In genomic region chr11:118933486-118933885, GRCh38 we compare ENCODE assay signal across 17 cellular contexts. TPM values are rescaled to one million over a fixed set of nuclear protein-coding genes. Genes with fewer than 3 reads are reported as not detected.
DNase-seq lines count a peak whose midpoint lies in the region; ATAC-seq and TF ChIP-seq lines count a peak whose summit lies in the region.
"Had no signal": no experiment of that assay in that cellular context is flagged by ENCODE, and none has a peak within 500 bp of the region (broad histone marks: within the 10 kb centered on the region; RNA-seq: fewer than 3 reads in every experiment).

No MANE protein-coding gene starts in this region.

- no peak for TF ChIP-seq EP300 in ovary (IDR thresholded peaks at IDR 0.05)

- intact Hi-C loops in ovary (cut with DNase I) = loop anchor here in 2 of 4 donors (5.0 kb wide), 2 partner anchors 146 to 246 kb away; no protein-coding TSS in a partner anchor

- TF ChIP-seq CTCF in C4-2B (conservative IDR thresholded peaks at IDR 0.05) (no peak), LNCaP clone FGC (IDR thresholded peaks at IDR 0.05; ENCODE audit: control insufficient read depth, extremely low read depth, insufficient read depth) (no peak), ovary (IDR thresholded peaks at IDR 0.05) (no peak), chondrocyte (IDR thresholded peaks at IDR 0.05) (no peak)

- H3K27me3 ChIP-seq in ovary = no peaks in the 10 kb centered on the region

- H3K9me3 Mint-ChIP-seq in chondrocyte (ENCODE audit: low read depth) = no peaks in the 10 kb centered on the region

- no peaks in the 10 kb centered on the region for H3K36me3 ChIP-seq in ovary

- 1 to 7% (median 5%) methylated on average over 4 of the region's 4 CpGs for WGBS in ovary, 3 donors

- peaks cover 1% of the 10 kb centered on the region for H3K4me1 ChIP-seq in ovary (ENCODE audit: insufficient read depth)

- DNase-seq in LNCaP clone FGC (ENCODE audit: low read depth) = peak; percentile 73
- DNase-seq in ovary = peak in 4 of 5 donors; percentile 26 to 53 (median 35)
- DNase-seq in AG08396 (ENCODE audit: low spot score) = no peak
- DNase-seq in activated T-cell treated with anti-CD3 and anti-CD28 coated beads, Interleukin-2, amount 50 U/mL, for 48 hours = no peak
- DNase-seq in chondrocyte (ENCODE audit: low spot score) = no peak
- DNase-seq: activated CD4-positive, alpha-beta T cell treated with anti-CD3 and anti-CD28 coated beads, Interleukin-2, amount 50 U/mL, for 48 hours; activated gamma-delta T cell treated with Interleukin-2 at 50 U/mL for 16 hours; DND-41; GOT3; NCI-H1417; occipital lobe had no signal

- no peak overlapping the region for H3K4me3 ChIP-seq in LNCaP clone FGC (ENCODE audit: low read depth, low read length)
- no peak overlapping the region for H3K4me3 ChIP-seq in ovary

- H3K4me1 Mint-ChIP-seq in chondrocyte (ENCODE audit: low read depth) = peaks cover 17% of the 10 kb centered on the region

- H3K4me3 Mint-ChIP-seq in chondrocyte (ENCODE audit: unreplicated experiment) = no peak overlapping the region

- no peaks in the 10 kb centered on the region for H3K27me3 Mint-ChIP-seq in chondrocyte (ENCODE audit: low read depth)

- no peaks in the 10 kb centered on the region for H3K36me3 Mint-ChIP-seq in chondrocyte (ENCODE audit: low read depth)

- no peaks in the 10 kb centered on the region for H3K9me3 ChIP-seq in ovary

- H3K27ac ChIP-seq in C4-2B (peak overlapping the region; percentile 56), ovary (no peak overlapping the region)

- TF ChIP-seq POLR2A in ovary (IDR thresholded peaks at IDR 0.05) = no peak

- ATAC-seq in esophagus mucosa = peak; percentile 32
- no peak for ATAC-seq in HG02973 (IDR thresholded peaks at IDR 0.05; ENCODE audit: unreplicated experiment)

- H3K27ac Mint-ChIP-seq in chondrocyte (ENCODE audit: unreplicated experiment) = no peak overlapping the region

RNA-seq across cellular contexts. Expression of gene BCL9L, which starts 7.8 kb away (rescaled TPM):
- total RNA-seq in esophagus mucosa = 44.6 TPM
- 100 to 1,000 TPM in 1 of 7 donors, 10 to 100 TPM in 6; 12.9 to 145 (median 79.9) TPM for total RNA-seq in ovary
- 10 to 100 TPM in 1 of 2 donors, 1 to 10 TPM in 1; 5.5 to 31.2 TPM for polyA plus RNA-seq in ovary
- 131 to 145 TPM (median 138 TPM) in 3 replicates for total RNA-seq in chondrocyte

RNA-seq across cellular contexts. Expression of gene UPK2, which starts 22.6 kb away (rescaled TPM):
- 0.32 TPM for total RNA-seq in esophagus mucosa
- total RNA-seq in ovary = not detected
- under 1 TPM in 1 of 2 donors, not detected in 1; 0.13 TPM for polyA plus RNA-seq in ovary
- 0.22 to 0.63 TPM (median 0.38 TPM) in 3 replicates for total RNA-seq in chondrocyte
- total RNA-seq: liver; NCI-H460; occipital lobe; T-helper 2 cell treated with Interferon-gamma antibody and Interleukin-4, amounts not matched to agents 100 ng/mL and 5 ng/mL, for 36 hours had no signal
- polyA plus RNA-seq: liver had no signal

RNA-seq across cellular contexts. Expression of gene FOXR1, which starts 38.1 kb away (rescaled TPM):
- total RNA-seq in esophagus mucosa (not detected), ovary (not detected), chondrocyte (not detected in 3 replicates)
- 1 to 10 TPM in 1 of 2 donors, not detected in 1; 1.7 TPM for polyA plus RNA-seq in ovary
- total RNA-seq: liver; NCI-H460; T-helper 2 cell treated with Interferon-gamma antibody and Interleukin-4, amounts not matched to agents 100 ng/mL and 5 ng/mL, for 36 hours had no signal
- polyA plus RNA-seq: liver had no signal

RNA-seq across cellular contexts. Expression of gene CXCR5, which starts 49.8 kb away (rescaled TPM):
- total RNA-seq in esophagus mucosa (0.20 TPM), ovary (under 1 TPM in 1 of 7 donors, not detected in 6; 0.05 TPM), chondrocyte (0.07 to 0.27 TPM in 2 of 3 replicates, not detected in the other)
- under 1 TPM in 1 of 2 donors, not detected in 1; 0.17 TPM for polyA plus RNA-seq in ovary
- total RNA-seq: liver, occipital lobe had no signal

Comparison
In these comparisons a context has a peak if more than half of its experiments do, and no peak if none do; other contexts are left out.
1. DNase-seq: peak in LNCaP clone FGC (single experiment) and ovary (4 of 5); none in AG08396 (single experiment), activated T-cell treated with anti-CD3 and anti-CD28 coated beads, Interleukin-2, amount 50 U/mL, for 48 hours (0 of 2) and chondrocyte (single experiment).